In the genomic region with DNA sequence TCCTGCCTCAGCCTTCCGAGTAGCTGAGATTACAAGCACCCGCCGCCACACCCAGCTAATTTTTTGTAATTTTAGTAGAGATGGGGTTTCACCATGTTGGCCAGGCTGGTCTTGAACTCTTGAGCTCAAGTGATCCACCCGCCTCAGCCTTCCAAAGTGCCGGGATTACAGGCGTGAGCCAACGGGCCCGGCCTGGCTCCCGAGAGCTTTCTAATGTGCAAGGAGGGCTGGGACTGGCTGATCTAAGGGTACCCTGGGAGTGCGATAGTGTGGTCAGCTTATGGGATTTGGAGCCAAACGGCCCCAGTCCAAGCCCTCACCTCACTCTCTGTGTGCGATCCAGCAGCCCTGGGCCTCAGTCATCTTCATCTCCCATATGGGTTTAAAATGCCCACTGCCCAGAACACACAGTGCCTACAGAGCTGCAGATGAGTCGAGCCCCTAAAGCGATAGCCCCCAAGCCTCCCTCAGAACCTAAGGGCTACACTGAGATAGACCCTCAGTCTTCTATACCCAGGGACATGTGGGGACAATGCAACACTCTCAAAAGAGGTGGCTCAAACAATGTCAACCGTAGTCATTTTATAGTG, we compare ENCODE assay signal across 15 cellular contexts. TPM values are rescaled to one million over a fixed set of nuclear protein-coding genes. Genes with fewer than 3 reads are reported as not detected.
DNase-seq lines count a peak whose midpoint lies in the region; ATAC-seq and TF ChIP-seq lines count a peak whose summit lies in the region.
"Had no signal": no experiment of that assay in that cellular context is flagged by ENCODE, and none has a peak within 500 bp of the region (broad histone marks: within the 10 kb centered on the region; RNA-seq: fewer than 3 reads in every experiment).

No MANE protein-coding gene starts in this region.

- H3K79me2 ChIP-seq in mammary epithelial cell (ENCODE audit: insufficient read depth, low read length), result no peaks in the 10 kb centered on the region

- in situ Hi-C loops in mammary epithelial cell (cut with MboI; ENCODE audit: low sequenced_read_pairs in 2 of 2), result no loop called here

- CTCF ChIA-PET in MCF 10A (lab: Yijun Ruan, JAX) (interaction anchor here (0.6 to 1.6 kb wide), 3 partner anchors 13 to 538 kb away, joined by 3 to 5 read pairs (median 4); no protein-coding TSS in a partner anchor), mammary epithelial cell (lab: Charles Lee; ENCODE audit: low non-redundant PET) (no interaction called here)

- no peak for TF ChIP-seq CTCF in MCF 10A (IDR thresholded peaks at IDR 0.05; ENCODE audit: unreplicated experiment)
- TF ChIP-seq CTCF in mammary epithelial cell (conservative IDR thresholded peaks at IDR 0.05 in 1 of 2, IDR thresholded peaks at IDR 0.05 in 1 of 2; ENCODE audit: extremely low read depth in 1 of 2, insufficient read depth in 1 of 2, low read depth in 1 of 2, low read length in 2 of 2), result no peak
- TF ChIP-seq CTCF in mesothelial cell of epicardium (IDR thresholded peaks at IDR 0.05; ENCODE audit: unreplicated experiment), result no peak
- TF ChIP-seq CTCF in omental fat pad (IDR thresholded peaks at IDR 0.05), result no peak

- no peak overlapping the region for H2AFZ ChIP-seq in mammary epithelial cell (ENCODE audit: low read depth, low read length)

- H3K27ac ChIP-seq in mammary epithelial cell (ENCODE audit: insufficient read depth, low read depth, low read length), result no peak overlapping the region
- H3K27ac ChIP-seq: ascending aorta had no signal

- H3K36me3 Mint-ChIP-seq in MCF 10A (ENCODE audit: insufficient read depth, unreplicated experiment) (no peaks in the 10 kb centered on the region), mesothelial cell of epicardium (no peaks in the 10 kb centered on the region)
- H3K36me3 Mint-ChIP-seq in activated naive CD8-positive, alpha-beta T cell treated with anti-CD3 and anti-CD28 coated beads for 36 hours, result no peaks in the 10 kb centered on the region
- peaks cover 5% of the 10 kb centered on the region for H3K36me3 Mint-ChIP-seq in stimulated activated memory B cell treated with anti-CD40 and anti-IgM and Interleukin-4, amounts not matched to agents 10 μg/mL and 1 μg/mL and 100 μg/mL, for 72 hours

- DNase-seq in MCF 10A (ENCODE audit: unreplicated experiment), result no peak
- DNase-seq in mammary epithelial cell, result no peak
- DNase-seq in activated naive CD8-positive, alpha-beta T cell treated with anti-CD3 and anti-CD28 coated beads for 36 hours, result no peak
- DNase-seq in mesothelial cell of epicardium (ENCODE audit: low spot score in 2 of 2, unreplicated experiment in 2 of 2), result no peak
- DNase-seq in central memory CD4-positive, alpha-beta T cell, result no peak
- no peak for DNase-seq in omental fat pad (ENCODE audit: low spot score)
- DNase-seq in HuH-7.5 (ENCODE audit: low spot score), result no peak
- DNase-seq: ACHN, activated gamma-delta T cell, left ventricle myocardium superior, PC-3 had no signal

- no peak overlapping the region for H3K9ac ChIP-seq in mammary epithelial cell (ENCODE audit: insufficient read depth, low read length)

- dilution Hi-C loops in mammary epithelial cell (cut with HindIII; ENCODE audit: low sequenced_read_pairs), result loop anchor here (25.0 kb wide), 1 partner anchor 551 kb away; no protein-coding TSS in a partner anchor

- H3K4me1 Mint-ChIP-seq in MCF 10A (ENCODE audit: insufficient read depth, unreplicated experiment) (peaks cover 32% of the 10 kb centered on the region), mesothelial cell of epicardium (peaks cover 27% of the 10 kb centered on the region)
- peaks cover 16% of the 10 kb centered on the region for H3K4me1 Mint-ChIP-seq in activated naive CD8-positive, alpha-beta T cell treated with anti-CD3 and anti-CD28 coated beads for 36 hours
- peaks cover 24% of the 10 kb centered on the region for H3K4me1 Mint-ChIP-seq in stimulated activated memory B cell treated with anti-CD40 and anti-IgM and Interleukin-4, amounts not matched to agents 10 μg/mL and 1 μg/mL and 100 μg/mL, for 72 hours

- H3K27ac Mint-ChIP-seq in MCF 10A (ENCODE audit: low read depth, unreplicated experiment) (peak overlapping the region; percentile 68), mesothelial cell of epicardium (no peak overlapping the region)
- H3K27ac Mint-ChIP-seq in activated naive CD8-positive, alpha-beta T cell treated with anti-CD3 and anti-CD28 coated beads for 36 hours, result no peak overlapping the region
- no peak overlapping the region for H3K27ac Mint-ChIP-seq in stimulated activated memory B cell treated with anti-CD40 and anti-IgM and Interleukin-4, amounts not matched to agents 10 μg/mL and 1 μg/mL and 100 μg/mL, for 72 hours

- ATAC-seq in stimulated activated memory B cell treated with anti-CD40 and anti-IgM and Interleukin-4, amounts not matched to agents 10 μg/mL and 1 μg/mL and 100 μg/mL, for 72 hours, result no peak
- no peak for ATAC-seq in omental fat pad (ENCODE audit: low FRiP score)
- ATAC-seq: activated CD4-positive, CD25-positive, alpha-beta regulatory T cell treated with anti-CD3 and anti-CD28 coated beads, Interleukin-2, amount 50 U/mL, for 24 hours; PC-3 had no signal

- intact Hi-C loops in MCF 10A (cut with micrococcal nuclease) (no loop called here), mammary epithelial cell (cut with micrococcal nuclease) (loop anchor here (10.0 kb wide), 1 partner anchor 462 kb away; a partner anchor contains a TSS)

- H3K9me3 Mint-ChIP-seq in MCF 10A (ENCODE audit: unreplicated experiment) (no peaks in the 10 kb centered on the region), mesothelial cell of epicardium (no peaks in the 10 kb centered on the region)
- no peaks in the 10 kb centered on the region for H3K9me3 Mint-ChIP-seq in activated naive CD8-positive, alpha-beta T cell treated with anti-CD3 and anti-CD28 coated beads for 36 hours
- no peaks in the 10 kb centered on the region for H3K9me3 Mint-ChIP-seq in stimulated activated memory B cell treated with anti-CD40 and anti-IgM and Interleukin-4, amounts not matched to agents 10 μg/mL and 1 μg/mL and 100 μg/mL, for 72 hours

- BruUV-seq in MCF 10A (replicated peaks; lab: Mats Ljungman, UMichigan), result no TSS peak
- no TSS peak for BruUV-seq in mammary epithelial cell (replicated peaks; lab: Mats Ljungman, UMichigan)

- H4K20me1 ChIP-seq in mammary epithelial cell (ENCODE audit: insufficient read depth, low read length), result no peaks in the 10 kb centered on the region

- H3K9me3 ChIP-seq in mammary epithelial cell (replicated peaks; ENCODE audit: insufficient read depth, low read length), result peaks cover 8% of the 10 kb centered on the region
- H3K9me3 ChIP-seq: ascending aorta, vagina had no signal

- POLR2A ChIA-PET in MCF 10A (lab: Yijun Ruan, JAX), result interaction anchor here (0.6 to 2.1 kb wide), 7 partner anchors 13 to 568 kb away, joined by 3 to 10 read pairs (median 6); a partner anchor contains a TSS

- WGBS in mammary epithelial cell (ENCODE audit: low coverage, missing lambda C conversion rate), result 95% methylated on average over 14 of the region's 15 CpGs

- peaks cover 28% of the 10 kb centered on the region for H3K4me1 ChIP-seq in mammary epithelial cell (ENCODE audit: insufficient read depth, low read length)

- H3K36me3 ChIP-seq in mammary epithelial cell (ENCODE audit: insufficient read depth, low read length), result no peaks in the 10 kb centered on the region
- H3K36me3 ChIP-seq: ascending aorta, vagina had no signal

- no peaks in the 10 kb centered on the region for H3K27me3 ChIP-seq in mammary epithelial cell (ENCODE audit: insufficient read depth, low read length)
- H3K27me3 ChIP-seq: ascending aorta, vagina had no signal

- H3K4me2 ChIP-seq in mammary epithelial cell (ENCODE audit: insufficient read depth, low read depth, low read length), result no peak overlapping the region

- no peak overlapping the region for H3K4me3 ChIP-seq in mammary epithelial cell (replicated peaks in 1 of 3; ENCODE audit: insufficient read depth in 1 of 3, low read depth in 2 of 3, low read length in 3 of 3)
- H3K4me3 ChIP-seq: ascending aorta, vagina had no signal

- H3K27me3 Mint-ChIP-seq in MCF 10A (ENCODE audit: insufficient read depth, unreplicated experiment), result no peaks in the 10 kb centered on the region
- peaks cover 28% of the 10 kb centered on the region for H3K27me3 Mint-ChIP-seq in activated naive CD8-positive, alpha-beta T cell treated with anti-CD3 and anti-CD28 coated beads for 36 hours
- H3K27me3 Mint-ChIP-seq in mesothelial cell of epicardium (ENCODE audit: low read depth), result no peaks in the 10 kb centered on the region
- H3K27me3 Mint-ChIP-seq in stimulated activated memory B cell treated with anti-CD40 and anti-IgM and Interleukin-4, amounts not matched to agents 10 μg/mL and 1 μg/mL and 100 μg/mL, for 72 hours, result no peaks in the 10 kb centered on the region

- no peak overlapping the region for H3K4me3 Mint-ChIP-seq in MCF 10A (ENCODE audit: unreplicated experiment)
- H3K4me3 Mint-ChIP-seq in activated naive CD8-positive, alpha-beta T cell treated with anti-CD3 and anti-CD28 coated beads for 36 hours, result peak overlapping the region; percentile 79
- peak overlapping the region; percentile 83 for H3K4me3 Mint-ChIP-seq in mesothelial cell of epicardium
- H3K4me3 Mint-ChIP-seq in stimulated activated memory B cell treated with anti-CD40 and anti-IgM and Interleukin-4, amounts not matched to agents 10 μg/mL and 1 μg/mL and 100 μg/mL, for 72 hours, result peak overlapping the region; percentile 95

RNA-seq across cellular contexts. Expression of a gene that starts 50.2 kb away (rescaled TPM):
- total RNA-seq in MCF 10A (2022) (318 and 396 TPM in 2 replicates), mammary epithelial cell (100 to 1,000 TPM in 1 of 2 donors, 10 to 100 TPM in 1; 93.5 to 179 TPM), mesothelial cell of epicardium (115 to 129 TPM (median 123 TPM) in 3 replicates), omental fat pad (10 to 100 TPM; 56.0 to 79.0 (median 63.0) TPM)
- polyA plus RNA-seq in mammary epithelial cell, result 124 TPM
- polyA minus RNA-seq in mammary epithelial cell, result 193 TPM
- 100 to 1,000 TPM; 132 to 139 TPM for total RNA-seq in activated naive CD8-positive, alpha-beta T cell treated with anti-CD3 and anti-CD28 coated beads for 36 hours
